ENCODE assay signal across 1 cellular context in the genomic region with DNA sequence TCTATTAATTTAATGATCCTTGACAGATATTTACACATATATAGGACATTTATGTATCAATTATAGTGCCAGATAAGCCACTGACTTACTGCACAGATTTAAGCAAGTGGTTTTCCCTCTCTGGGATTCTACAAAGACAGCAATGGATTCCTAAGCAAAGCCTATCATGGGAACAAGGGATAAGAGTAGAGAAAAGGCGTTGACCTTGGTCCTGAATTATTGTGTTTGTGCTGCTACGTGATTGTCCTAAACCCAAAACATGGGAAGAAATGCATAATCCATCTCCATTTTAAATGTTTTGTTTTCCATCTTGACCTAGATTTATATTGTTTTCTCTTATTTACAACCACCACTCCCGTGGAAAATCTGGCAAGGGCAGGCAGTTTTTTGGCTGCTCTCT.
TF ChIP-seq lines count a peak whose summit lies in the region.

No MANE protein-coding gene starts in this region.

TF ChIP-seq in SK-N-SH, 30 proteins besides CTCF, POLR2A, EP300 and RAD21 (continued from another document):
- TF ChIP-seq, protein P1, sequence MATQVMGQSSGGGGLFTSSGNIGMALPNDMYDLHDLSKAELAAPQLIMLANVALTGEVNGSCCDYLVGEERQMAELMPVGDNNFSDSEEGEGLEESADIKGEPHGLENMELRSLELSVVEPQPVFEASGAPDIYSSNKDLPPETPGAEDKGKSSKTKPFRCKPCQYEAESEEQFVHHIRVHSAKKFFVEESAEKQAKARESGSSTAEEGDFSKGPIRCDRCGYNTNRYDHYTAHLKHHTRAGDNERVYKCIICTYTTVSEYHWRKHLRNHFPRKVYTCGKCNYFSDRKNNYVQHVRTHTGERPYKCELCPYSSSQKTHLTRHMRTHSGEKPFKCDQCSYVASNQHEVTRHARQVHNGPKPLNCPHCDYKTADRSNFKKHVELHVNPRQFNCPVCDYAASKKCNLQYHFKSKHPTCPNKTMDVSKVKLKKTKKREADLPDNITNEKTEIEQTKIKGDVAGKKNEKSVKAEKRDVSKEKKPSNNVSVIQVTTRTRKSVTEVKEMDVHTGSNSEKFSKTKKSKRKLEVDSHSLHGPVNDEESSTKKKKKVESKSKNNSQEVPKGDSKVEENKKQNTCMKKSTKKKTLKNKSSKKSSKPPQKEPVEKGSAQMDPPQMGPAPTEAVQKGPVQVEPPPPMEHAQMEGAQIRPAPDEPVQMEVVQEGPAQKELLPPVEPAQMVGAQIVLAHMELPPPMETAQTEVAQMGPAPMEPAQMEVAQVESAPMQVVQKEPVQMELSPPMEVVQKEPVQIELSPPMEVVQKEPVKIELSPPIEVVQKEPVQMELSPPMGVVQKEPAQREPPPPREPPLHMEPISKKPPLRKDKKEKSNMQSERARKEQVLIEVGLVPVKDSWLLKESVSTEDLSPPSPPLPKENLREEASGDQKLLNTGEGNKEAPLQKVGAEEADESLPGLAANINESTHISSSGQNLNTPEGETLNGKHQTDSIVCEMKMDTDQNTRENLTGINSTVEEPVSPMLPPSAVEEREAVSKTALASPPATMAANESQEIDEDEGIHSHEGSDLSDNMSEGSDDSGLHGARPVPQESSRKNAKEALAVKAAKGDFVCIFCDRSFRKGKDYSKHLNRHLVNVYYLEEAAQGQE (IDR thresholded peaks at IDR 0.05; ENCODE audit: low read depth, low read length) = peak; percentile 83
